Comparison of ENCODE assay signal across 8 cellular contexts in genomic region chr22:24109649-24110048, GRCh38.
"Had no signal": no experiment of that assay in that cellular context is flagged by ENCODE, and none has a peak within 500 bp of the region (broad histone marks: within the 10 kb centered on the region; RNA-seq: fewer than 3 reads in every experiment).

No MANE protein-coding gene starts in this region.

- H3K4me3 Mint-ChIP-seq: HFFc6 had no signal

- H3K9me3 Mint-ChIP-seq: HFFc6 had no signal

- H3K27ac Mint-ChIP-seq: HFFc6 had no signal

- H3K4me3 ChIP-seq: GM23248, HAP-1, K562 had no signal

- H3K4me1 ChIP-seq: HAP-1 had no signal

- H2AFZ ChIP-seq: GM23248 had no signal

- ATAC-seq: HCT116, K562 had no signal

- H3K9ac ChIP-seq: GM23248 had no signal

- H3K27ac ChIP-seq: GM23248 had no signal

- DNase-seq: GM23248, GOT3, H7, HFFc6, IMR-90 had no signal
